ENCODE assay signal across 8 cellular contexts in genomic region chr9:79573697-79573976, GRCh38. TPM values are rescaled to one million over a fixed set of nuclear protein-coding genes. Genes with fewer than 3 reads are reported as not detected.
A peak's percentile ranks its signal among the peaks of the same experiment; 100 is the strongest.
DNase-seq lines count a peak whose midpoint lies in the region; ATAC-seq and TF ChIP-seq lines count a peak whose summit lies in the region.

No MANE protein-coding gene starts in this region.

- H3K27me3 Mint-ChIP-seq in naive thymus-derived CD4-positive, alpha-beta T cell: peaks cover 0 to 24% (median 0%) of the 10 kb centered on the region in 5 donors
- H3K27me3 Mint-ChIP-seq in T-helper 17 cell: no peaks in the 10 kb centered on the region

- H3K36me3 Mint-ChIP-seq in naive thymus-derived CD4-positive, alpha-beta T cell: peaks cover 0 to 17% (median 3%) of the 10 kb centered on the region in 5 donors
- H3K36me3 Mint-ChIP-seq in T-helper 17 cell (ENCODE audit: low read depth): peaks cover 5% of the 10 kb centered on the region

- H3K4me3 ChIP-seq in BLaER1 (peak overlapping the region; percentile 99), choroid plexus epithelial cell (ENCODE audit: low read depth, low read length) (peak overlapping the region; percentile 76)
- H3K4me3 ChIP-seq in naive thymus-derived CD4-positive, alpha-beta T cell (ENCODE audit: low read length): peak overlapping the region; percentile 70

- ATAC-seq in naive thymus-derived CD4-positive, alpha-beta T cell: no peak
- ATAC-seq in HG03135 (IDR thresholded peaks at IDR 0.05; ENCODE audit: unreplicated experiment) (no peak), T-helper 17 cell (no peak)

- H4K20me1 ChIP-seq in BLaER1: peaks cover 67% of the 10 kb centered on the region

- H3K4me1 ChIP-seq in BLaER1: peaks cover 47% of the 10 kb centered on the region
- peaks cover 18 to 27% of the 10 kb centered on the region in 2 donors for H3K4me1 ChIP-seq in naive thymus-derived CD4-positive, alpha-beta T cell (ENCODE audit: control insufficient read depth in 2 of 2, insufficient read depth in 2 of 2, low read length in 2 of 2)

- no peak for TF ChIP-seq CTCF in choroid plexus epithelial cell (conservative IDR thresholded peaks at IDR 0.05; ENCODE audit: low read depth, low read length)

- H3K4me2 ChIP-seq in BLaER1: peak overlapping the region; percentile 94

- POLR2A ChIA-PET in naive thymus-derived CD4-positive, alpha-beta T cell (lab: Charles Lee): interaction anchor here (1.3 kb wide), 1 partner anchor 9 kb away, joined by 13 read pairs; no protein-coding TSS in a partner anchor
- POLR2A ChIA-PET in HEK293T (lab: Yijun Ruan, JAX): interaction anchor here (0.5 to 1.6 kb wide), 5 partner anchors 50 to 317 kb away, joined by 3 to 4 read pairs (median 3); no protein-coding TSS in a partner anchor

- CTCF ChIA-PET in naive thymus-derived CD4-positive, alpha-beta T cell (lab: Charles Lee): interaction anchor here (1.3 kb wide), 1 partner anchor 10 kb away, joined by 4 read pairs; no protein-coding TSS in a partner anchor
- CTCF ChIA-PET in HEK293T (lab: Yijun Ruan, JAX): interaction anchor here (1.3 kb wide), 1 partner anchor 11 kb away, joined by 3 read pairs; no protein-coding TSS in a partner anchor

- intact Hi-C loops in naive thymus-derived CD4-positive, alpha-beta T cell (cut with micrococcal nuclease): loop anchor here (5.0 to 10.0 kb wide), 8 partner anchors 101 to 1541 kb away; partner anchors contain the start of gene GNAQ (in 1 of the 2)

- no peaks in the 10 kb centered on the region for H3K27me3 ChIP-seq in BLaER1
- no peaks in the 10 kb centered on the region for H3K27me3 ChIP-seq in naive thymus-derived CD4-positive, alpha-beta T cell (ENCODE audit: control insufficient read depth in 2 of 2, insufficient read depth in 2 of 2, low read length in 2 of 2)

- H3K9me3 Mint-ChIP-seq in naive thymus-derived CD4-positive, alpha-beta T cell: peaks cover 0 to 4% (median 0%) of the 10 kb centered on the region in 11 donors

- peak overlapping the region in 7 of 9 donors; percentile 86 to 97 (median 94) for H3K27ac Mint-ChIP-seq in naive thymus-derived CD4-positive, alpha-beta T cell
- no peak overlapping the region for H3K27ac Mint-ChIP-seq in T-helper 17 cell

- H3K9me3 ChIP-seq in BLaER1 (no peaks in the 10 kb centered on the region), T-helper 17 cell (ENCODE audit: control insufficient read depth, low read length, poor library complexity, severe bottlenecking) (no peaks in the 10 kb centered on the region)
- no peaks in the 10 kb centered on the region for H3K9me3 ChIP-seq in naive thymus-derived CD4-positive, alpha-beta T cell (ENCODE audit: control insufficient read depth in 2 of 3, low read length in 3 of 3)

- H3K36me3 ChIP-seq in BLaER1: peaks cover 23% of the 10 kb centered on the region; the same call in 1 of the 2 replicates
- peaks cover 0 to 9% (median 0%) of the 10 kb centered on the region in 3 experiments for H3K36me3 ChIP-seq in naive thymus-derived CD4-positive, alpha-beta T cell (ENCODE audit: control insufficient read depth in 2 of 3, insufficient read depth in 3 of 3, low read length in 3 of 3)

- peak; percentile 23 for DNase-seq in HuH-7 (ENCODE audit: low spot score)
- no peak for DNase-seq in choroid plexus epithelial cell (ENCODE audit: low read depth)
- DNase-seq in naive thymus-derived CD4-positive, alpha-beta T cell: peak in 2 of 9 donors; percentile 30 to 32
- no peak for DNase-seq in stimulated activated CD4-positive, alpha-beta T cell treated with anti-CD3 and anti-CD28 coated beads, Interleukin-2, amount 100 ng/mL, for 24 hours
- DNase-seq in HEK293T (ENCODE audit: extremely low spot score): no peak
- DNase-seq in T-helper 17 cell: no peak

- peak overlapping the region; percentile 98 for H3K27ac ChIP-seq in BLaER1
- H3K27ac ChIP-seq in naive thymus-derived CD4-positive, alpha-beta T cell (ENCODE audit: low read depth, low read length): peak overlapping the region; percentile 87

- peaks cover 38 to 62% (median 53%) of the 10 kb centered on the region in 7 donors for H3K4me1 Mint-ChIP-seq in naive thymus-derived CD4-positive, alpha-beta T cell
- H3K4me1 Mint-ChIP-seq in T-helper 17 cell: peaks cover 44% of the 10 kb centered on the region

- peak overlapping the region in 7 of 10 donors; percentile 87 to 97 (median 92) for H3K4me3 Mint-ChIP-seq in naive thymus-derived CD4-positive, alpha-beta T cell
- no peak overlapping the region for H3K4me3 Mint-ChIP-seq in T-helper 17 cell

- H3K9ac ChIP-seq in BLaER1: peak overlapping the region; percentile 97

TF ChIP-seq in HEK293T, 16 proteins besides CTCF, POLR2A, EP300 and RAD21:
- no peak for TF ChIP-seq FOXM1 (IDR thresholded peaks at IDR 0.05; ENCODE audit: borderline replicate concordance)

RNA-seq across cellular contexts. Expression of gene TLE4, which starts 1.9 kb away (rescaled TPM):
- 100 to 1,000 TPM in 4 of 5 experiments, 10 to 100 TPM in 1; 21.0 to 196 (median 106) TPM for total RNA-seq in naive thymus-derived CD4-positive, alpha-beta T cell
- polyA plus RNA-seq in naive thymus-derived CD4-positive, alpha-beta T cell: 10 to 100 TPM; 28.1 to 29.7 TPM
- 100 to 1,000 TPM; 104 to 154 TPM for total RNA-seq in T-helper 17 cell
